1 cellular context compared by ENCODE assay signal in genomic region chr15:64443747-64444621, GRCh38.
TF ChIP-seq lines count a peak whose summit lies in the region.

No MANE protein-coding gene starts in this region.

TF ChIP-seq in GM12878, 131 proteins besides CTCF, POLR2A, EP300 and RAD21 (continued from another document):
- TF ChIP-seq ZBTB4 (CRISPR knock-in tag; IDR thresholded peaks at IDR 0.05) (no peak), ATF7 (IDR thresholded peaks at IDR 0.05; ENCODE audit: low read depth) (peak; percentile 65; the same call in 1 of the 2 replicates), EED (IDR thresholded peaks at IDR 0.05; ENCODE audit: low read depth) (peak; percentile 59; the same call in 1 of the 2 replicates), MLLT1 (IDR thresholded peaks at IDR 0.05) (no peak), STAT3 (IDR thresholded peaks at IDR 0.05; ENCODE audit: low read depth, low read length) (no peak), TBL1XR1 (IDR thresholded peaks at IDR 0.05; ENCODE audit: low read depth, low read length) (peak; percentile 38; the same call in 1 of the 2 replicates), NFIC (IDR thresholded peaks at IDR 0.05; ENCODE audit: low read depth, low read length) (peak; percentile 88), CEBPZ (IDR thresholded peaks at IDR 0.05; ENCODE audit: low read depth, low read length) (no peak), IKZF2 (IDR thresholded peaks at IDR 0.05) (peak; percentile 77 to 78), ZBED1 (IDR thresholded peaks at IDR 0.05; ENCODE audit: borderline replicate concordance) (no peak), BCL11A (IDR thresholded peaks at IDR 0.05; ENCODE audit: low read depth, low read length) (peak; percentile 60; the same call in 1 of the 2 replicates), HDGF (IDR thresholded peaks at IDR 0.05) (no peak), MTA2 (IDR thresholded peaks at IDR 0.05; ENCODE audit: low read depth) (peak; percentile 68), MYB (IDR thresholded peaks at IDR 0.05; ENCODE audit: borderline replicate concordance, low read depth, low read length) (no peak), SMAD5 (IDR thresholded peaks at IDR 0.05; ENCODE audit: low read depth) (no peak), BCLAF1 (IDR thresholded peaks at IDR 0.05) (no peak), CBFB (IDR thresholded peaks at IDR 0.05; ENCODE audit: low read depth) (no peak)
